In genomic region chr15:88894348-88894818, GRCh38 we compare ENCODE assay signal across 8 cellular contexts. TPM values are rescaled to one million over a fixed set of nuclear protein-coding genes. Genes with fewer than 3 reads are reported as not detected.
A peak's percentile ranks its signal among the peaks of the same experiment; 100 is the strongest.
DNase-seq lines count a peak whose midpoint lies in the region; TF ChIP-seq lines count a peak whose summit lies in the region.

No MANE protein-coding gene starts in this region.

- TF ChIP-seq POLR2A in spleen (IDR thresholded peaks at IDR 0.05): no peak

- POLR2A ChIA-PET in HEK293 (lab: Yijun Ruan, JAX): interaction anchor here (0.9 to 1.5 kb wide), 3 partner anchors 14 to 17 kb away, joined by 3 to 5 read pairs (median 3); no protein-coding TSS in a partner anchor

- 1 to 5% (median 2%) methylated on average over 15 to 23 of the region's 23 CpGs for WGBS in spleen, 5 donors

- H4K20me1 ChIP-seq in OCI-LY3 (ENCODE audit: insufficient read depth, low read length): no peaks in the 10 kb centered on the region

- H2AFZ ChIP-seq in OCI-LY3 (ENCODE audit: low read depth, low read length): peak overlapping the region; percentile 72; the same call in 1 of the 2 replicates

- DNase-seq in D341Med (ENCODE audit: low spot score): peak; percentile 83
- peak; percentile 86 for DNase-seq in activated gamma-delta T cell treated with Interleukin-2 at 50 U/mL for 16 hours
- peak; percentile 58 for DNase-seq in left ventricle myocardium inferior
- peak; percentile 91 for DNase-seq in spleen
- no peak for DNase-seq in NCI-H187 (lab: John Stamatoyannopoulos, UW)
- no peak for DNase-seq in mesenteric fat pad (ENCODE audit: low spot score)

- CTCF ChIA-PET in HEK293 (lab: Yijun Ruan, JAX): interaction anchor here (0.6 to 4.7 kb wide), 8 partner anchors 8 to 284 kb away, joined by 3 to 21 read pairs (median 4); no protein-coding TSS in a partner anchor

- H3K4me2 ChIP-seq in OCI-LY3 (ENCODE audit: low read length): peak overlapping the region; percentile 88

- H3K27ac ChIP-seq in HEK293 (ENCODE audit: extremely low read depth, low read depth, low read length) (no peak overlapping the region), OCI-LY3 (ENCODE audit: low read length) (no peak overlapping the region), left ventricle myocardium inferior (replicated peaks) (no peak overlapping the region), spleen (peak overlapping the region in 2 of 8 donors; percentile 53 to 75)

- H3K9ac ChIP-seq in OCI-LY3 (ENCODE audit: low read length): peak overlapping the region; percentile 71; the same call in 1 of the 2 replicates

- H3K27me3 ChIP-seq in OCI-LY3 (ENCODE audit: low read depth, low read length) (no peaks in the 10 kb centered on the region), left ventricle myocardium inferior (ENCODE audit: low read depth) (peaks cover 10% of the 10 kb centered on the region), spleen (replicated peaks in 1 of 7) (peaks cover 0 to 26% (median 16%) of the 10 kb centered on the region in 7 donors)

- no peaks in the 10 kb centered on the region for H3K79me2 ChIP-seq in OCI-LY3 (ENCODE audit: low read length)

- intact Hi-C loops in left ventricle myocardium inferior (cut with micrococcal nuclease) (no loop called here), spleen (cut with DNase I; ENCODE audit: low total_unique reads) (no loop called here)

- H3K4me3 ChIP-seq in HEK293 (ENCODE audit: low read depth, low read length): peak overlapping the region; percentile 45
- peak overlapping the region; percentile 87 for H3K4me3 ChIP-seq in OCI-LY3 (ENCODE audit: low read length)
- peak overlapping the region; percentile 67 for H3K4me3 ChIP-seq in left ventricle myocardium inferior
- peak overlapping the region; percentile 56 to 87 (median 60) for H3K4me3 ChIP-seq in spleen

- peaks cover 0 to 3% of the 10 kb centered on the region in 2 experiments; a peak in 2 of 3 replicates for H3K36me3 ChIP-seq in HEK293 (ENCODE audit: control insufficient read depth in 2 of 2, insufficient read depth in 1 of 2, low read length in 2 of 2)
- no peaks in the 10 kb centered on the region for H3K36me3 ChIP-seq in OCI-LY3 (replicated peaks; ENCODE audit: low read depth, low read length)
- H3K36me3 ChIP-seq in left ventricle myocardium inferior: peaks cover 8% of the 10 kb centered on the region
- H3K36me3 ChIP-seq in spleen: peaks cover 0 to 12% (median 0%) of the 10 kb centered on the region in 6 donors

- H3K4me1 ChIP-seq in HEK293 (ENCODE audit: control insufficient read depth, insufficient read depth, low read length) (peaks cover 15% of the 10 kb centered on the region), OCI-LY3 (ENCODE audit: low read length) (peaks cover 14% of the 10 kb centered on the region), left ventricle myocardium inferior (peaks cover 56% of the 10 kb centered on the region), spleen (peaks cover 12 to 45% (median 33%) of the 10 kb centered on the region in 6 donors)

- H3K9me3 ChIP-seq in HEK293 (ENCODE audit: control insufficient read depth, insufficient read depth, low read depth, low read length) (no peaks in the 10 kb centered on the region), OCI-LY3 (ENCODE audit: insufficient read depth, low read length) (no peaks in the 10 kb centered on the region), left ventricle myocardium inferior (replicated peaks) (no peaks in the 10 kb centered on the region), spleen (no peaks in the 10 kb centered on the region)

- TF ChIP-seq CTCF in HEK293 (tag by site-specific recombination; IDR thresholded peaks at IDR 0.05) (peak; percentile 66), OCI-LY3 (IDR thresholded peaks at IDR 0.05; ENCODE audit: low read depth, low read length) (peak; percentile 81), left ventricle myocardium inferior (IDR thresholded peaks at IDR 0.05; ENCODE audit: borderline replicate concordance) (peak; percentile 80), spleen (IDR thresholded peaks at IDR 0.05 in 8 of 11, conservative IDR thresholded peaks at IDR 0.05 in 3 of 11) (peak in 10 of 11 experiments; percentile 46 to 84 (median 68))

TF ChIP-seq in HEK293, 187 proteins besides CTCF, POLR2A, EP300 and RAD21 (continues in another document):
- TF ChIP-seq ZBTB17 (tag by site-specific recombination; IDR thresholded peaks at IDR 0.05) (peak; percentile 67), PRDM1 (tag by site-specific recombination; IDR thresholded peaks at IDR 0.05) (no peak), ZNF639 (tag by site-specific recombination; IDR thresholded peaks at IDR 0.05) (peak; percentile 29; the same call in 1 of the 2 replicates), ZXDB (tag by site-specific recombination; IDR thresholded peaks at IDR 0.05) (no peak), ZNF280D (tag by site-specific recombination; IDR thresholded peaks at IDR 0.05) (0 out of 2 replicates have a peak, but pooled peaks have one; percentile 21), ZNF600 (tag by site-specific recombination; IDR thresholded peaks at IDR 0.05) (peak; percentile 30; the same call in 1 of the 2 replicates), ZNF692 (tag by site-specific recombination; IDR thresholded peaks at IDR 0.05) (0 out of 2 replicates have a peak, but pooled peaks have one; percentile 12), SCRT2 (tag by site-specific recombination; IDR thresholded peaks at IDR 0.05) (peak; percentile 96), ZSCAN30 (tag by site-specific recombination; IDR thresholded peaks at IDR 0.05) (peak; percentile 70; the same call in 1 of the 2 replicates), ZNF148 (tag by site-specific recombination; IDR thresholded peaks at IDR 0.05; ENCODE audit: borderline replicate concordance) (no peak)

RNA-seq across cellular contexts. Expression of gene HAPLN3, which starts 1.0 kb away (rescaled TPM):
- total RNA-seq in left ventricle myocardium inferior (3.2 TPM), spleen (10 to 100 TPM; 12.6 to 36.0 (median 17.3) TPM), mesenteric fat pad (5.2 TPM)
- 10 to 100 TPM in 2 of 3 donors, 1 to 10 TPM in 1; 9.7 to 16.6 (median 14.8) TPM for polyA plus RNA-seq in spleen

RNA-seq across cellular contexts. Expression of gene MFGE8, which starts 18.8 kb away (rescaled TPM):
- total RNA-seq in left ventricle myocardium inferior (421 TPM), spleen (100 to 1,000 TPM in 1 of 7 donors, 10 to 100 TPM in 6; 29.0 to 105 (median 66.8) TPM), mesenteric fat pad (466 TPM)
- polyA plus RNA-seq in spleen: 10 to 100 TPM; 21.8 to 82.7 (median 62.9) TPM

Comparison
In these comparisons a context has a peak if more than half of its experiments do, and no peak if none do; other contexts are left out.
1. DNase-seq: peak in D341Med (single experiment), activated gamma-delta T cell treated with Interleukin-2 at 50 U/mL for 16 hours (single experiment), left ventricle myocardium inferior (single experiment) and spleen (single experiment); none in NCI-H187 (0 of 2) and mesenteric fat pad (single experiment).
2. Peak in every context shown above with its lines, with median percentiles within 50 percentile points of each other: H3K4me3 ChIP-seq and CTCF ChIP-seq.